13 cellular contexts compared by ENCODE assay signal in genomic region chr10:88408111-88408510, GRCh38.
"Had no signal": no experiment of that assay in that cellular context is flagged by ENCODE, and none has a peak within 500 bp of the region (broad histone marks: within the 10 kb centered on the region; RNA-seq: fewer than 3 reads in every experiment).

No MANE protein-coding gene starts in this region.

- H3K27me3 ChIP-seq: upper lobe of left lung had no signal

- H3K27ac ChIP-seq: left ventricle myocardium inferior, parathyroid adenoma, upper lobe of left lung, VCaP had no signal

- H3K36me3 ChIP-seq: left ventricle myocardium inferior, upper lobe of left lung had no signal

- ATAC-seq: activated CD8-positive, alpha-beta memory T cell treated with anti-CD3 and anti-CD28 coated beads, Interleukin-2, amount 10 ng/mL, durations not matched to agents 7 days and 5 days; stimulated activated naive CD8-positive, alpha-beta T cell treated with anti-CD3 and anti-CD28 coated beads, Interleukin-15, amount 100 ng/mL, for 72 hours had no signal

- DNase-seq: activated CD4-positive, alpha-beta memory T cell treated with anti-CD3 and anti-CD28 coated beads for 36 hours; activated CD8-positive, alpha-beta memory T cell treated with anti-CD3 and anti-CD28 coated beads, Interleukin-2, amount 10 ng/mL, durations not matched to agents 7 days and 5 days; activated naive CD4-positive, alpha-beta T cell treated with anti-CD3 and anti-CD28 coated beads for 36 hours; activated T-cell treated with anti-CD3 and anti-CD28 coated beads, Interleukin-2, amount 50 U/mL, for 1 hour; foreskin fibroblast; hypothalamus; left ventricle myocardium inferior; naive B cell; stimulated activated CD4-positive, alpha-beta T cell treated with anti-CD3 and anti-CD28 coated beads, Interleukin-1b, Interleukin-23, amount 100 ng/mL, for 48 hours; stimulated activated naive CD8-positive, alpha-beta T cell treated with anti-CD3 and anti-CD28 coated beads, Interleukin-15, amount 100 ng/mL, for 72 hours; upper lobe of left lung had no signal

- H3K9me3 ChIP-seq: left ventricle myocardium inferior, upper lobe of left lung had no signal

- H3K4me3 ChIP-seq: left ventricle myocardium inferior, upper lobe of left lung had no signal
